10 cellular contexts compared by ENCODE assay signal in genomic region chr3:71099997-71100719, GRCh38.
DNase-seq lines count a peak whose midpoint lies in the region; ATAC-seq and TF ChIP-seq lines count a peak whose summit lies in the region.
"Had no signal": no experiment of that assay in that cellular context is flagged by ENCODE, and none has a peak within 500 bp of the region (broad histone marks: within the 10 kb centered on the region; RNA-seq: fewer than 3 reads in every experiment).

No MANE protein-coding gene starts in this region.

- no peaks in the 10 kb centered on the region for H3K9me3 Mint-ChIP-seq in activated T-cell treated with anti-CD3 and anti-CD28 coated beads, Interleukin-2, amount 50 U/mL, for 4 hours
- no peaks in the 10 kb centered on the region for H3K9me3 Mint-ChIP-seq in activated T-helper 17 cell treated with anti-CD3 and anti-CD28 coated beads, Interleukin-2, amount 50 U/mL, for 72 hours

- H3K27me3 ChIP-seq in hepatocyte (no peaks in the 10 kb centered on the region), thoracic aorta (replicated peaks; ENCODE audit: insufficient read depth) (no peaks in the 10 kb centered on the region)
- H3K27me3 ChIP-seq: body of pancreas had no signal

- TF ChIP-seq CTCF in hepatocyte (IDR thresholded peaks at IDR 0.05; ENCODE audit: poor library complexity) (no peak), thoracic aorta (IDR thresholded peaks at IDR 0.05) (no peak)

- no peaks in the 10 kb centered on the region for H3K9me2 ChIP-seq in hepatocyte (replicated peaks; ENCODE audit: insufficient read depth)

- H3K36me3 ChIP-seq in hepatocyte (replicated peaks; ENCODE audit: insufficient read depth, low read depth), result no peaks in the 10 kb centered on the region
- H3K36me3 ChIP-seq in thoracic aorta, result no peaks in the 10 kb centered on the region

- H3K27ac Mint-ChIP-seq in activated T-helper 17 cell treated with anti-CD3 and anti-CD28 coated beads, Interleukin-2, amount 50 U/mL, for 72 hours, result peak overlapping the region; percentile 89
- H3K27ac Mint-ChIP-seq: activated CD8-positive, alpha-beta memory T cell treated with anti-CD3 and anti-CD28 coated beads, Interleukin-2, amount 10 ng/mL, durations not matched to agents 7 days and 5 days had no signal

- peak; percentile 44 to 47 for ATAC-seq in activated T-cell treated with anti-CD3 and anti-CD28 coated beads, Interleukin-2, amount 50 U/mL, for 4 hours
- peak; percentile 56 for ATAC-seq in activated T-helper 17 cell treated with anti-CD3 and anti-CD28 coated beads, Interleukin-2, amount 50 U/mL, for 72 hours (replicated peaks)
- ATAC-seq in thoracic aorta (ENCODE audit: insufficient number of reproducible peaks, low FRiP score, low read depth) (no peak), GM21786 (IDR thresholded peaks at IDR 0.05; ENCODE audit: unreplicated experiment) (no peak), GM21529 (IDR thresholded peaks at IDR 0.05; ENCODE audit: unreplicated experiment) (no peak), GM21367 (IDR thresholded peaks at IDR 0.05; ENCODE audit: unreplicated experiment) (no peak)
- ATAC-seq: activated CD8-positive, alpha-beta memory T cell treated with anti-CD3 and anti-CD28 coated beads, Interleukin-2, amount 10 ng/mL, durations not matched to agents 7 days and 5 days; body of pancreas had no signal

- H3K27me3 Mint-ChIP-seq in activated T-cell treated with anti-CD3 and anti-CD28 coated beads, Interleukin-2, amount 50 U/mL, for 4 hours (ENCODE audit: low read depth), result no peaks in the 10 kb centered on the region
- no peaks in the 10 kb centered on the region for H3K27me3 Mint-ChIP-seq in activated T-helper 17 cell treated with anti-CD3 and anti-CD28 coated beads, Interleukin-2, amount 50 U/mL, for 72 hours
- H3K27me3 Mint-ChIP-seq: activated CD8-positive, alpha-beta memory T cell treated with anti-CD3 and anti-CD28 coated beads, Interleukin-2, amount 10 ng/mL, durations not matched to agents 7 days and 5 days had no signal

- DNase-seq in activated T-cell treated with anti-CD3 and anti-CD28 coated beads, Interleukin-2, amount 50 U/mL, for 4 hours, result no peak
- DNase-seq in activated T-cell treated with anti-CD3 and anti-CD28 coated beads for 4 hours (no peak), hepatocyte (ENCODE audit: low spot score) (no peak), thoracic aorta (ENCODE audit: low spot score) (no peak)
- DNase-seq: activated CD8-positive, alpha-beta memory T cell treated with anti-CD3 and anti-CD28 coated beads, Interleukin-2, amount 10 ng/mL, durations not matched to agents 7 days and 5 days; body of pancreas had no signal

- WGBS in hepatocyte (ENCODE audit: low lambda C conversion rate, missing lambda C conversion rate), result 75% methylated on average over 6 of the region's 6 CpGs

- H3K4me3 ChIP-seq in hepatocyte, result no peak overlapping the region
- peak overlapping the region; percentile 51 for H3K4me3 ChIP-seq in thoracic aorta
- H3K4me3 ChIP-seq: body of pancreas had no signal

- H3K4me2 ChIP-seq in hepatocyte, result no peak overlapping the region

- H3K4me3 Mint-ChIP-seq in activated T-cell treated with anti-CD3 and anti-CD28 coated beads, Interleukin-2, amount 50 U/mL, for 4 hours, result peak overlapping the region; percentile 52
- H3K4me3 Mint-ChIP-seq in activated T-helper 17 cell treated with anti-CD3 and anti-CD28 coated beads, Interleukin-2, amount 50 U/mL, for 72 hours, result peak overlapping the region; percentile 81
- H3K4me3 Mint-ChIP-seq: activated CD8-positive, alpha-beta memory T cell treated with anti-CD3 and anti-CD28 coated beads, Interleukin-2, amount 10 ng/mL, durations not matched to agents 7 days and 5 days had no signal

- H3K79me2 ChIP-seq in hepatocyte, result peaks cover 81% of the 10 kb centered on the region

- H4K20me1 ChIP-seq in hepatocyte (ENCODE audit: insufficient read depth, poor library complexity, severe bottlenecking), result no peaks in the 10 kb centered on the region

- H3K4me1 ChIP-seq in hepatocyte (ENCODE audit: insufficient read depth) (peaks cover 25% of the 10 kb centered on the region), thoracic aorta (ENCODE audit: control insufficient read depth in 1 of 2, low read depth in 2 of 2) (peaks cover 48 to 79% of the 10 kb centered on the region in 2 donors)

- peaks cover 58% of the 10 kb centered on the region for H3K36me3 Mint-ChIP-seq in activated T-cell treated with anti-CD3 and anti-CD28 coated beads, Interleukin-2, amount 50 U/mL, for 4 hours (ENCODE audit: insufficient read depth)
- H3K36me3 Mint-ChIP-seq in activated T-helper 17 cell treated with anti-CD3 and anti-CD28 coated beads, Interleukin-2, amount 50 U/mL, for 72 hours (ENCODE audit: low read depth), result peaks cover 93% of the 10 kb centered on the region

- H3K27ac ChIP-seq in hepatocyte, result peak overlapping the region; percentile 24
- H3K27ac ChIP-seq in thoracic aorta, result peak overlapping the region; percentile 84 to 91
- H3K27ac ChIP-seq: body of pancreas had no signal

- H3K9me3 ChIP-seq in hepatocyte (ENCODE audit: low read depth), result no peaks in the 10 kb centered on the region
- no peaks in the 10 kb centered on the region for H3K9me3 ChIP-seq in thoracic aorta
- H3K9me3 ChIP-seq: body of pancreas had no signal

- H3K4me1 Mint-ChIP-seq in activated T-cell treated with anti-CD3 and anti-CD28 coated beads, Interleukin-2, amount 50 U/mL, for 4 hours (ENCODE audit: low read depth), result peaks cover 91% of the 10 kb centered on the region
- peaks cover 56% of the 10 kb centered on the region for H3K4me1 Mint-ChIP-seq in activated T-helper 17 cell treated with anti-CD3 and anti-CD28 coated beads, Interleukin-2, amount 50 U/mL, for 72 hours

- no peak overlapping the region for H2AFZ ChIP-seq in hepatocyte

Comparison
In these comparisons a context has a peak if more than half of its experiments do, and no peak if none do; other contexts are left out.
1. ATAC-seq: peak in activated T-cell treated with anti-CD3 and anti-CD28 coated beads, Interleukin-2, amount 50 U/mL, for 4 hours (2 of 2) and activated T-helper 17 cell treated with anti-CD3 and anti-CD28 coated beads, Interleukin-2, amount 50 U/mL, for 72 hours (single experiment); none in thoracic aorta (single experiment), GM21786 (single experiment), GM21529 (single experiment) and GM21367 (single experiment).